16 cellular contexts compared by ENCODE assay signal in the genomic region with DNA sequence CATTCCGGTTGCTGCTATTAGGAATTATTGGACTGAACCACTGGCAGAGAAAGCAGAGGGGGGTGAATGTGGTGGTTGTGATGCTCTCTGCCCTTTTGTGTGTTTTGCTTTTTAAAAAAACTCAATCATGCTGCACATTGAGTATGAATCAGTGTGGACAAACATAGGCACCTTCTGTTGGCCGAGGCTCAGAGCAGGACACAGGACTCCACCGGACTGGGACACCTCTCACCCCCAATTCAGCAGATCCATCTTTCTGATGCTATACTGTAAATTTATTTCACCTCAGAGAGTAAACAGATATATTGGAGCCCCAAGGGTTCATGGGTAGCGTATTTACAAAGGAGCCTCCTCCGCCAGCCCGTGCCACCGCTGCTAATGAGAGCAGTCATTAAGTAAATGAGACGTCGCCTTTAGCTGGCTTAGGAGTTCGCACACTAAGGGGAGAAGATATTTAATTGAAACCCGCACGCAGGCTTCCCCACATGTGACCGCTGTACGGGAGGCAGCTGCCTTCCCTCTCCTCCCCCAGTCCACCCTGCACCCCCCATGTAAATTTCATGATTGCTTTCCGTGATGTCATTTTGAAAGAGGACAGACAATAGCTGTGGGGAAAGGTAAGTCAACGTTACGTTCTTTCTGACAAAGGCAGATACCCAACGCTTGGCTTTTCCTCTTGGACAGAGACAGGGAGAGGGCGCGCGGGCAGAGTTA. TPM values are rescaled to one million over a fixed set of nuclear protein-coding genes. Genes with fewer than 3 reads are reported as not detected.
A peak's percentile ranks its signal among the peaks of the same experiment; 100 is the strongest.
DNase-seq lines count a peak whose midpoint lies in the region; ATAC-seq and TF ChIP-seq lines count a peak whose summit lies in the region.
"Had no signal": no experiment of that assay in that cellular context is flagged by ENCODE, and none has a peak within 500 bp of the region (broad histone marks: within the 10 kb centered on the region; RNA-seq: fewer than 3 reads in every experiment).

Gene MYT1 (plus strand): TSS at position 330 of the 714 bp plus-strand sequence. CDS start 34,410 bp downstream, outside the sequence.

- CTCF ChIA-PET in activated CD8-positive, alpha-beta T cell treated with anti-CD3 and anti-CD28 coated beads for 36 hours (lab: Charles Lee), result no interaction called here
- CTCF ChIA-PET in CD8-positive, alpha-beta T cell (lab: Charles Lee), result no interaction called here

- DNase-seq in COR-L47 (lab: John Stamatoyannopoulos, UW) (peak; percentile 94), NCI-H1417 treated with DMSO at 0.1 percent for 48 hours (lab: John Stamatoyannopoulos, UW) (peak; percentile 99), NCI-H446 treated with DMSO at 0.1 percent for 48 hours (lab: John Stamatoyannopoulos, UW) (peak; percentile 85), caudate nucleus (lab: John Stamatoyannopoulos, UW) (peak in 15 of 61 donors; percentile 17 to 69 (median 28))
- no peak for DNase-seq in activated CD8-positive, alpha-beta T cell treated with anti-CD3 and anti-CD28 coated beads for 36 hours
- DNase-seq in CD8-positive, alpha-beta T cell, result no peak
- DNase-seq in activated naive CD8-positive, alpha-beta T cell treated with anti-CD3 and anti-CD28 coated beads for 36 hours, result no peak
- DNase-seq: activated T-cell treated with anti-CD3 and anti-CD28 coated beads, Interleukin-2, amount 50 U/mL, for 72 hours; aorta; left lung; stimulated activated CD4-positive, alpha-beta T cell treated with anti-CD3 and anti-CD28 coated beads, Interleukin-15, amount 100 ng/mL, for 24 hours; stimulated activated CD8-positive, alpha-beta memory T cell treated with anti-CD3 and anti-CD28 coated beads, Interleukin-4, amount 100 ng/mL, for 48 hours had no signal

- no peak within 1 kb of the TSS for H3K4me3 ChIP-seq in CD8-positive, alpha-beta T cell (ENCODE audit: low read depth, low read length)
- H3K4me3 ChIP-seq: left lung had no signal

- H3K4me1 Mint-ChIP-seq in activated CD8-positive, alpha-beta T cell treated with anti-CD3 and anti-CD28 coated beads for 36 hours (ENCODE audit: low read depth), result peaks cover 2% of the 10 kb centered on the region
- H3K4me1 Mint-ChIP-seq in CD8-positive, alpha-beta T cell (ENCODE audit: low read depth), result no peaks in the 10 kb centered on the region
- no peaks in the 10 kb centered on the region for H3K4me1 Mint-ChIP-seq in activated naive CD8-positive, alpha-beta T cell treated with anti-CD3 and anti-CD28 coated beads for 36 hours

- POLR2A ChIA-PET in activated CD8-positive, alpha-beta T cell treated with anti-CD3 and anti-CD28 coated beads for 36 hours (lab: Charles Lee), result no interaction called here
- POLR2A ChIA-PET in CD8-positive, alpha-beta T cell (lab: Charles Lee), result no interaction called here

- H3K27me3 Mint-ChIP-seq in activated CD8-positive, alpha-beta T cell treated with anti-CD3 and anti-CD28 coated beads for 36 hours, result peaks cover 48% of the 10 kb centered on the region
- peaks cover 63% of the 10 kb centered on the region for H3K27me3 Mint-ChIP-seq in CD8-positive, alpha-beta T cell (ENCODE audit: low read depth)
- H3K27me3 Mint-ChIP-seq in activated naive CD8-positive, alpha-beta T cell treated with anti-CD3 and anti-CD28 coated beads for 36 hours, result peaks cover 84% of the 10 kb centered on the region

- no peak within 1 kb of the TSS for H3K4me3 Mint-ChIP-seq in activated CD8-positive, alpha-beta T cell treated with anti-CD3 and anti-CD28 coated beads for 36 hours
- no peak within 1 kb of the TSS for H3K4me3 Mint-ChIP-seq in CD8-positive, alpha-beta T cell
- no peak within 1 kb of the TSS for H3K4me3 Mint-ChIP-seq in activated naive CD8-positive, alpha-beta T cell treated with anti-CD3 and anti-CD28 coated beads for 36 hours
- H3K4me3 Mint-ChIP-seq: activated T-cell treated with anti-CD3 and anti-CD28 coated beads, Interleukin-2, amount 50 U/mL, for 72 hours had no signal

- H3K27ac ChIP-seq in caudate nucleus (ENCODE audit: low read depth, low read length), result peak within 1 kb of the TSS; percentile 69
- H3K27ac ChIP-seq in CD8-positive, alpha-beta T cell (ENCODE audit: low read depth, low read length), result no peak within 1 kb of the TSS
- H3K27ac ChIP-seq: HL-60, left lung, neutrophil had no signal

- H3K9me3 ChIP-seq in CD8-positive, alpha-beta T cell (ENCODE audit: low read length), result no peaks in the 10 kb centered on the region
- H3K9me3 ChIP-seq: left lung, neutrophil had no signal

- no peak for TF ChIP-seq CTCF in activated CD8-positive, alpha-beta T cell treated with anti-CD3 and anti-CD28 coated beads for 36 hours (IDR thresholded peaks at IDR 0.05)
- TF ChIP-seq CTCF in CD8-positive, alpha-beta T cell (IDR thresholded peaks at IDR 0.05), result no peak

- H3K27me3 ChIP-seq in CD8-positive, alpha-beta T cell (ENCODE audit: insufficient read depth, low read length), result peaks cover 11% of the 10 kb centered on the region

- no peaks in the 10 kb centered on the region for H3K36me3 ChIP-seq in CD8-positive, alpha-beta T cell (ENCODE audit: insufficient read depth, low read length)
- H3K36me3 ChIP-seq: left lung, neutrophil had no signal

- intact Hi-C loops in activated CD8-positive, alpha-beta T cell treated with anti-CD3 and anti-CD28 coated beads for 36 hours (cut with micrococcal nuclease), result no loop called here
- intact Hi-C loops in CD8-positive, alpha-beta T cell (cut with DNase I, micrococcal nuclease), result no loop called here

- H3K4me1 ChIP-seq in CD8-positive, alpha-beta T cell (ENCODE audit: insufficient read depth, low read length), result no peaks in the 10 kb centered on the region
- H3K4me1 ChIP-seq: left lung had no signal

- no peak for ATAC-seq in activated CD8-positive, alpha-beta T cell treated with anti-CD3 and anti-CD28 coated beads for 36 hours
- ATAC-seq in HG03439 (IDR thresholded peaks at IDR 0.05; ENCODE audit: unreplicated experiment), result no peak
- ATAC-seq in CD8-positive, alpha-beta T cell, result no peak
- ATAC-seq: activated T-cell treated with anti-CD3 and anti-CD28 coated beads, Interleukin-2, amount 50 U/mL, for 72 hours; left lung had no signal

- no peak within 1 kb of the TSS for H3K27ac Mint-ChIP-seq in activated CD8-positive, alpha-beta T cell treated with anti-CD3 and anti-CD28 coated beads for 36 hours
- no peak within 1 kb of the TSS for H3K27ac Mint-ChIP-seq in CD8-positive, alpha-beta T cell
- no peak within 1 kb of the TSS for H3K27ac Mint-ChIP-seq in activated naive CD8-positive, alpha-beta T cell treated with anti-CD3 and anti-CD28 coated beads for 36 hours
- H3K27ac Mint-ChIP-seq: activated T-cell treated with anti-CD3 and anti-CD28 coated beads, Interleukin-2, amount 50 U/mL, for 72 hours had no signal

- H3K9me3 Mint-ChIP-seq in activated CD8-positive, alpha-beta T cell treated with anti-CD3 and anti-CD28 coated beads for 36 hours, result no peaks in the 10 kb centered on the region
- no peaks in the 10 kb centered on the region for H3K9me3 Mint-ChIP-seq in CD8-positive, alpha-beta T cell
- H3K9me3 Mint-ChIP-seq in activated naive CD8-positive, alpha-beta T cell treated with anti-CD3 and anti-CD28 coated beads for 36 hours, result no peaks in the 10 kb centered on the region
- H3K9me3 Mint-ChIP-seq: activated T-cell treated with anti-CD3 and anti-CD28 coated beads, Interleukin-2, amount 50 U/mL, for 72 hours had no signal

- H3K36me3 Mint-ChIP-seq in activated CD8-positive, alpha-beta T cell treated with anti-CD3 and anti-CD28 coated beads for 36 hours (ENCODE audit: low read depth), result no peaks in the 10 kb centered on the region
- H3K36me3 Mint-ChIP-seq in CD8-positive, alpha-beta T cell, result no peaks in the 10 kb centered on the region
- H3K36me3 Mint-ChIP-seq in activated naive CD8-positive, alpha-beta T cell treated with anti-CD3 and anti-CD28 coated beads for 36 hours, result no peaks in the 10 kb centered on the region

RNA-seq across cellular contexts. Expression of gene MYT1, which starts in this region (rescaled TPM):
- not detected for total RNA-seq in activated CD8-positive, alpha-beta T cell treated with anti-CD3 and anti-CD28 coated beads for 36 hours
- not detected for total RNA-seq in CD8-positive, alpha-beta T cell
- under 1 TPM in 1 of 2 experiments, not detected in 1; 0.44 TPM for total RNA-seq in activated naive CD8-positive, alpha-beta T cell treated with anti-CD3 and anti-CD28 coated beads for 36 hours
- total RNA-seq: aorta, left lung, M059J had no signal

Comparison
In these comparisons a context has a peak if more than half of its experiments do, and no peak if none do; other contexts are left out.
1. DNase-seq: peak in COR-L47 (single experiment), NCI-H1417 treated with DMSO at 0.1 percent for 48 hours (single experiment) and NCI-H446 treated with DMSO at 0.1 percent for 48 hours (single experiment); none in activated CD8-positive, alpha-beta T cell treated with anti-CD3 and anti-CD28 coated beads for 36 hours (single experiment), CD8-positive, alpha-beta T cell (0 of 7) and activated naive CD8-positive, alpha-beta T cell treated with anti-CD3 and anti-CD28 coated beads for 36 hours (single experiment).